ENCODE assay signal across 28 cellular contexts in the genomic region with DNA sequence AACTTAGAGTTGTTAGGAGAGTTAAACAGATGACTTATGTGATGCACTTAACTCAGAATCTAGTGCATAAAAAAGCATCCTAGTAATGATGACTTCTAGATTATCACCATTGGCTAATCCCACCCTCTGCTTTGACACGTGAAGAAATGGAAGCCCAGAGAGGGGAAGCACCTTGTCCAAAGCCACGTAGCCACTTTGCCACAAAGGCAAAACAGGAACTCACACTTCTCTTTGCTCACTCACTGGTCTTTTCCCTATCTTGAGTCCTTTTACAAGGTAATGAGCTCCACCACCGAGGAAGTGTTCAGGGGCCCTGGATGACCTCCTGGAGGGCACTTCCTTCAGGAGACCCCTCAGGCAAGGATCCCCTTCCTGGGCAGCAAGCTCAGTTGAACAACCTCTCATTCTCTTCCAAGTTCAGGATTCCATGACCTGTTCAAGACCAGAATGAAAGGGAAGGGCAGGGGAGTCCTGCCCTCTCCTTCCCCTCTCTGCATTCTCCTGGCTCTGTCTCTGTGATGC.
"Had no signal": no experiment of that assay in that cellular context is flagged by ENCODE, and none has a peak within 500 bp of the region (broad histone marks: within the 10 kb centered on the region; RNA-seq: fewer than 3 reads in every experiment).

No MANE protein-coding gene starts in this region.

- H3K4me2 ChIP-seq: hepatocyte had no signal

- H3K9me3 Mint-ChIP-seq: activated CD4-positive, alpha-beta T cell treated with anti-CD3 and anti-CD28 coated beads, Interleukin-2, amount 10 ng/mL, durations not matched to agents 7 days and 5 days; activated CD8-positive, alpha-beta T cell treated with anti-CD3 and anti-CD28 coated beads for 36 hours; activated naive CD4-positive, alpha-beta T cell treated with anti-CD3 and anti-CD28 coated beads, Interleukin-2, amount 10 ng/mL, durations not matched to agents 7 days and 5 days; activated naive CD8-positive, alpha-beta T cell treated with anti-CD3 and anti-CD28 coated beads, Interleukin-2, amount 10 ng/mL, durations not matched to agents 7 days and 5 days; activated T-helper 1 cell treated with anti-CD3 and anti-CD28 coated beads, Interleukin-12 subunit alpha, Interleukin-12 subunit beta, Interleukin-2, Interleukin-4 antibody, amounts not matched to agents 30 ng/mL and 10 ng/mL and 1 ng/mL, durations not matched to agents 14 hours and 24 hours and 36 hours; brain; effector memory CD8-positive, alpha-beta T cell; naive thymus-derived CD8-positive, alpha-beta T cell; neural crest cell; WTC11 had no signal

- H3K4me1 Mint-ChIP-seq: activated CD4-positive, alpha-beta T cell treated with anti-CD3 and anti-CD28 coated beads, Interleukin-2, amount 10 ng/mL, durations not matched to agents 7 days and 5 days; naive thymus-derived CD8-positive, alpha-beta T cell had no signal

- H3K4me3 ChIP-seq: ascending aorta, cardiac muscle cell, colonic mucosa, gastrocnemius medialis, hepatocyte, transverse colon had no signal

- H3K27ac Mint-ChIP-seq: activated CD4-positive, alpha-beta T cell treated with anti-CD3 and anti-CD28 coated beads, Interleukin-2, amount 10 ng/mL, durations not matched to agents 7 days and 5 days; activated CD8-positive, alpha-beta T cell treated with anti-CD3 and anti-CD28 coated beads for 36 hours; activated naive CD4-positive, alpha-beta T cell treated with anti-CD3 and anti-CD28 coated beads, Interleukin-2, amount 10 ng/mL, durations not matched to agents 7 days and 5 days; activated naive CD8-positive, alpha-beta T cell treated with anti-CD3 and anti-CD28 coated beads, Interleukin-2, amount 10 ng/mL, durations not matched to agents 7 days and 5 days; activated T-helper 1 cell treated with anti-CD3 and anti-CD28 coated beads, Interleukin-12 subunit alpha, Interleukin-12 subunit beta, Interleukin-2, Interleukin-4 antibody, amounts not matched to agents 30 ng/mL and 10 ng/mL and 1 ng/mL, durations not matched to agents 14 hours and 24 hours and 36 hours; effector memory CD8-positive, alpha-beta T cell; naive thymus-derived CD8-positive, alpha-beta T cell; WTC11 had no signal

- FAIRE-seq: keratinocyte, urothelium cell line had no signal

- H3K4me3 Mint-ChIP-seq: activated CD4-positive, alpha-beta T cell treated with anti-CD3 and anti-CD28 coated beads, Interleukin-2, amount 10 ng/mL, durations not matched to agents 7 days and 5 days; activated CD8-positive, alpha-beta T cell treated with anti-CD3 and anti-CD28 coated beads for 36 hours; activated naive CD4-positive, alpha-beta T cell treated with anti-CD3 and anti-CD28 coated beads, Interleukin-2, amount 10 ng/mL, durations not matched to agents 7 days and 5 days; activated naive CD8-positive, alpha-beta T cell treated with anti-CD3 and anti-CD28 coated beads, Interleukin-2, amount 10 ng/mL, durations not matched to agents 7 days and 5 days; activated T-helper 1 cell treated with anti-CD3 and anti-CD28 coated beads, Interleukin-12 subunit alpha, Interleukin-12 subunit beta, Interleukin-2, Interleukin-4 antibody, amounts not matched to agents 30 ng/mL and 10 ng/mL and 1 ng/mL, durations not matched to agents 14 hours and 24 hours and 36 hours; effector memory CD8-positive, alpha-beta T cell; naive thymus-derived CD8-positive, alpha-beta T cell; neural crest cell had no signal

- H3K9me3 ChIP-seq: ascending aorta, colonic mucosa, gastrocnemius medialis, transverse colon had no signal

- H3K36me3 ChIP-seq: ascending aorta, cardiac muscle cell, colonic mucosa, gastrocnemius medialis, transverse colon had no signal

- H3K79me2 ChIP-seq: hepatocyte had no signal

- H3K27me3 ChIP-seq: ascending aorta, cardiac muscle cell, colonic mucosa had no signal

- ATAC-seq: activated CD8-positive, alpha-beta T cell treated with anti-CD3 and anti-CD28 coated beads for 36 hours; effector memory CD8-positive, alpha-beta T cell; gastrocnemius medialis; naive thymus-derived CD8-positive, alpha-beta T cell; right cardiac atrium had no signal

- H3K36me3 Mint-ChIP-seq: activated naive CD4-positive, alpha-beta T cell treated with anti-CD3 and anti-CD28 coated beads, Interleukin-2, amount 10 ng/mL, durations not matched to agents 7 days and 5 days; activated naive CD8-positive, alpha-beta T cell treated with anti-CD3 and anti-CD28 coated beads, Interleukin-2, amount 10 ng/mL, durations not matched to agents 7 days and 5 days; brain; naive thymus-derived CD8-positive, alpha-beta T cell; WTC11 had no signal

- H3K27ac ChIP-seq: ascending aorta, cardiac muscle cell, colonic mucosa, dorsolateral prefrontal cortex, gastrocnemius medialis, hepatocyte, transverse colon had no signal

- H3K4me1 ChIP-seq: ascending aorta, colonic mucosa, gastrocnemius medialis, transverse colon had no signal

- DNase-seq: activated CD4-positive, alpha-beta T cell treated with anti-CD3 and anti-CD28 coated beads for 1 hour; activated CD4-positive, alpha-beta T cell treated with anti-CD3 and anti-CD28 coated beads, Interleukin-2, amount 10 ng/mL, durations not matched to agents 7 days and 5 days; activated CD8-positive, alpha-beta T cell treated with anti-CD3 and anti-CD28 coated beads for 36 hours; activated gamma-delta T cell; activated naive CD4-positive, alpha-beta T cell treated with anti-CD3 and anti-CD28 coated beads, Interleukin-2, amount 10 ng/mL, durations not matched to agents 7 days and 5 days; activated naive CD8-positive, alpha-beta T cell treated with anti-CD3 and anti-CD28 coated beads, Interleukin-2, amount 10 ng/mL, durations not matched to agents 7 days and 5 days; activated T-cell treated with anti-CD3 and anti-CD28 coated beads, Interleukin-2, amount 50 U/mL, for 1 hour; cerebellar nuclear complex; colonic mucosa; effector memory CD8-positive, alpha-beta T cell; erythroblast; gastrocnemius medialis; left colon; naive thymus-derived CD8-positive, alpha-beta T cell; right cardiac atrium; stimulated activated naive CD4-positive, alpha-beta T cell treated with Interleukin-2 at 50 U/mL for 16 hours; T-helper 2 cell; transverse colon had no signal
